9 cellular contexts compared by ENCODE assay signal in genomic region chr10:84193846-84194423, GRCh38. TPM values are rescaled to one million over a fixed set of nuclear protein-coding genes. Genes with fewer than 3 reads are reported as not detected.
DNase-seq lines count a peak whose midpoint lies in the region; ATAC-seq and TF ChIP-seq lines count a peak whose summit lies in the region.
"Had no signal": no experiment of that assay in that cellular context is flagged by ENCODE, and none has a peak within 500 bp of the region (broad histone marks: within the 10 kb centered on the region; RNA-seq: fewer than 3 reads in every experiment).

No MANE protein-coding gene starts in this region.

- H3K4me3 ChIP-seq in WERI-Rb-1 (ENCODE audit: low read depth, low read length) (peak overlapping the region; percentile 83), tibial artery (peak overlapping the region; percentile 38 to 57), body of pancreas (peak overlapping the region in 1 of 2 donors; percentile 17)

- no peak for DNase-seq in activated T-cell treated with anti-CD3 and anti-CD28 coated beads, Interleukin-2, amount 50 U/mL, for 24 hours
- DNase-seq in activated T-cell treated with anti-CD3 and anti-CD28 coated beads for 4 hours (no peak), WERI-Rb-1 (no peak), immature natural killer cell (no peak), tibial artery (no peak), body of pancreas (no peak)
- no peak for DNase-seq in NK-92 treated with Interleukin-12 subunit alpha and Interleukin-12 subunit beta, amount 100 ng/mL, for 24 hours (lab: John Stamatoyannopoulos, UW)

- H3K4me1 ChIP-seq in tibial artery (peaks cover 0 to 17% (median 12%) of the 10 kb centered on the region in 4 donors), body of pancreas (peaks cover 14% of the 10 kb centered on the region)

- 34 to 42% methylated on average over 5 of the region's 5 CpGs for WGBS in body of pancreas, 2 donors

- H3K4me1 Mint-ChIP-seq in activated T-cell treated with anti-CD3 and anti-CD28 coated beads, Interleukin-2, amount 50 U/mL, for 24 hours (ENCODE audit: low read depth): peaks cover 18% of the 10 kb centered on the region
- H3K4me1 Mint-ChIP-seq in immature natural killer cell: peaks cover 28 to 44% of the 10 kb centered on the region in 2 donors

- no peaks in the 10 kb centered on the region for H3K9me3 ChIP-seq in WERI-Rb-1 (ENCODE audit: severe bottlenecking)
- no peaks in the 10 kb centered on the region for H3K9me3 ChIP-seq in tibial artery
- no peaks in the 10 kb centered on the region for H3K9me3 ChIP-seq in body of pancreas

- TF ChIP-seq CTCF in WERI-Rb-1 (IDR thresholded peaks at IDR 0.05; ENCODE audit: low read depth, low read length): no peak
- TF ChIP-seq CTCF in tibial artery (IDR thresholded peaks at IDR 0.05): no peak
- TF ChIP-seq CTCF in body of pancreas (IDR thresholded peaks at IDR 0.05): no peak

- H3K27me3 ChIP-seq in WERI-Rb-1 (ENCODE audit: insufficient read depth, low read depth, severe bottlenecking): no peaks in the 10 kb centered on the region
- peaks cover 0 to 57% of the 10 kb centered on the region in 2 donors for H3K27me3 ChIP-seq in tibial artery
- H3K27me3 ChIP-seq in body of pancreas: peaks cover 0 to 22% of the 10 kb centered on the region in 2 donors

- no peaks in the 10 kb centered on the region for H3K9me3 Mint-ChIP-seq in activated T-cell treated with anti-CD3 and anti-CD28 coated beads, Interleukin-2, amount 50 U/mL, for 24 hours
- no peaks in the 10 kb centered on the region for H3K9me3 Mint-ChIP-seq in immature natural killer cell

- no peak overlapping the region for H3K27ac Mint-ChIP-seq in activated T-cell treated with anti-CD3 and anti-CD28 coated beads, Interleukin-2, amount 50 U/mL, for 24 hours
- H3K27ac Mint-ChIP-seq in immature natural killer cell: peak overlapping the region in 2 of 6 donors; percentile 62 to 70
- H3K27ac Mint-ChIP-seq: CD4-positive, CD25-positive, alpha-beta regulatory T cell had no signal

- no peak for TF ChIP-seq POLR2A in body of pancreas (IDR thresholded peaks at IDR 0.05)

- peak overlapping the region; percentile 53 for H3K4me3 Mint-ChIP-seq in activated T-cell treated with anti-CD3 and anti-CD28 coated beads, Interleukin-2, amount 50 U/mL, for 24 hours
- peak overlapping the region; percentile 77 to 80 (median 77) for H3K4me3 Mint-ChIP-seq in immature natural killer cell

- intact Hi-C loops in tibial artery (cut with DNase I; ENCODE audit: low total_unique reads) (no loop called here), body of pancreas (cut with DNase I) (no loop called here)

- H3K36me3 Mint-ChIP-seq in activated T-cell treated with anti-CD3 and anti-CD28 coated beads, Interleukin-2, amount 50 U/mL, for 24 hours (ENCODE audit: low read depth): no peaks in the 10 kb centered on the region
- peaks cover 0 to 7% (median 6%) of the 10 kb centered on the region in 3 donors for H3K36me3 Mint-ChIP-seq in immature natural killer cell
- H3K36me3 Mint-ChIP-seq: CD4-positive, CD25-positive, alpha-beta regulatory T cell had no signal

- H3K27me3 Mint-ChIP-seq in activated T-cell treated with anti-CD3 and anti-CD28 coated beads, Interleukin-2, amount 50 U/mL, for 24 hours: peaks cover 36% of the 10 kb centered on the region
- H3K27me3 Mint-ChIP-seq in immature natural killer cell (ENCODE audit: low read depth in 3 of 3): peaks cover 2 to 17% (median 2%) of the 10 kb centered on the region in 3 donors

- peak overlapping the region; percentile 5 for H3K27ac ChIP-seq in WERI-Rb-1
- no peak overlapping the region for H3K27ac ChIP-seq in tibial artery
- no peak overlapping the region for H3K27ac ChIP-seq in body of pancreas

- H3K36me3 ChIP-seq in WERI-Rb-1 (peaks cover 25% of the 10 kb centered on the region), tibial artery (no peaks in the 10 kb centered on the region), body of pancreas (replicated peaks in 1 of 2; ENCODE audit: insufficient read depth in 1 of 2, low read depth in 2 of 2) (no peaks in the 10 kb centered on the region)

- ATAC-seq in HG02763 (IDR thresholded peaks at IDR 0.05; ENCODE audit: unreplicated experiment) (no peak), body of pancreas (no peak)

RNA-seq across cellular contexts. Expression of gene CDHR1, which starts 0.4 kb away (rescaled TPM):
- polyA plus RNA-seq in immature natural killer cell: 1 to 10 TPM in 2 of 3 donors, under 1 TPM in 1; 0.27 to 5.9 (median 4.1) TPM
- under 1 TPM in 1 of 2 donors, not detected in 1; 0.26 TPM for total RNA-seq in body of pancreas

RNA-seq across cellular contexts. Expression of gene GPR15LG, which starts 20.3 kb away (rescaled TPM):
- not detected for polyA plus RNA-seq in immature natural killer cell
- total RNA-seq in body of pancreas: not detected
- total RNA-seq: CD4-positive, CD25-positive, alpha-beta regulatory T cell had no signal
- polyA plus RNA-seq: CD4-positive, CD25-positive, alpha-beta regulatory T cell had no signal

RNA-seq across cellular contexts. Expression of gene LRIT2, which starts 31.4 kb away (rescaled TPM):
- not detected for polyA plus RNA-seq in immature natural killer cell
- total RNA-seq in body of pancreas: not detected
- total RNA-seq: CD4-positive, CD25-positive, alpha-beta regulatory T cell had no signal
- polyA plus RNA-seq: CD4-positive, CD25-positive, alpha-beta regulatory T cell had no signal

RNA-seq across cellular contexts. Expression of gene LRIT1, which starts 47.4 kb away (rescaled TPM):
- polyA plus RNA-seq in immature natural killer cell: not detected
- total RNA-seq in body of pancreas: not detected
- total RNA-seq: CD4-positive, CD25-positive, alpha-beta regulatory T cell had no signal
- polyA plus RNA-seq: CD4-positive, CD25-positive, alpha-beta regulatory T cell had no signal

RNA-seq across cellular contexts. Expression of gene RGR, which starts 50.9 kb away (rescaled TPM):
- not detected for polyA plus RNA-seq in immature natural killer cell
- total RNA-seq in body of pancreas: not detected
- total RNA-seq: CD4-positive, CD25-positive, alpha-beta regulatory T cell had no signal
- polyA plus RNA-seq: CD4-positive, CD25-positive, alpha-beta regulatory T cell had no signal
